In the genomic region with DNA sequence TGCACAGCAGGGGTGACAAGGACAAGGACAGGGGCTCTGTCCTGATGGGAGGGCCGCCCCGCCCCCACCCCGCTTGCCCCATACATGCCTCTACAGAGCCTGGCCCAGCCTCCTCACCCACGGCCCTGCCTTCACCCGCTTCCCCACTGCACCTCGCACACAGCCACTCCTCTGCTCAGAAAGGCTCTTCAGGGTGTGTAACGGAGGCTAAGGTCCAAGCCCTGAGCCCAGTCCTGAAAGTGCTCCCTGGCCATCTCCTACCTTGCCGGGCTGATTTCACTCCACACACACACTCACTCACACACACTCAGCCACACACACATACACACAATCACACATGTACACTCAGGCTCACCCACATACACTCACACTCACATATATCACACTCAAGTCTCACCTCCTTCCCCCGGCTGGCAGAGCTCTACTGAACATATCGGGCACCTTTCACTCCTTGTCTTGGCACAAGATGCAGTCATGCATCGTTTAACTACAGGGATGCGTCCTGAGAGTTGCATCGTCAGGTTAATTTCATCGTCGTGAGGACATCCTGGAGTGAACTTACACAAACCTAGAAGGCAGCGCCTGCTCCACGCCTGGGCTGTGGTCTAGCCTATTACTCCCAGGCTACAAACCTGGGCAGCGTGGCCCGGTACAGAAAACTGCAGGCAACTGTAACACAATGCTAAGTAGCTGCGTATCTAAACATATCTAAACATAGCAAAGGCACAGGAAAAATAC, we compare ENCODE assay signal across 10 cellular contexts. TPM values are rescaled to one million over a fixed set of nuclear protein-coding genes. Genes with fewer than 3 reads are reported as not detected.
DNase-seq lines count a peak whose midpoint lies in the region; ATAC-seq and TF ChIP-seq lines count a peak whose summit lies in the region.
"Had no signal": no experiment of that assay in that cellular context is flagged by ENCODE, and none has a peak within 500 bp of the region (broad histone marks: within the 10 kb centered on the region; RNA-seq: fewer than 3 reads in every experiment).

No MANE protein-coding gene starts in this region.

- no peaks in the 10 kb centered on the region for H3K9me3 Mint-ChIP-seq in activated naive CD4-positive, alpha-beta T cell treated with anti-CD3 and anti-CD28 coated beads, Interleukin-2, amount 50 U/mL, for 24 hours
- no peaks in the 10 kb centered on the region for H3K9me3 Mint-ChIP-seq in activated naive CD4-positive, alpha-beta T cell treated with anti-CD3 and anti-CD28 coated beads, Interleukin-2, amount 10 ng/mL, durations not matched to agents 7 days and 5 days
- H3K9me3 Mint-ChIP-seq in brain: no peaks in the 10 kb centered on the region

- H3K27ac ChIP-seq in upper lobe of left lung: peak overlapping the region in 3 of 4 donors; percentile 26 to 66 (median 60)

- peak; percentile 70 for ATAC-seq in mucosa of descending colon
- ATAC-seq in upper lobe of left lung (ENCODE audit: low FRiP score in 2 of 2): peak in 1 of 2 donors; percentile 30
- no peak for ATAC-seq in HG03571 (IDR thresholded peaks at IDR 0.05; ENCODE audit: unreplicated experiment)
- no peak for ATAC-seq in HG02981 (IDR thresholded peaks at IDR 0.05; ENCODE audit: unreplicated experiment)
- ATAC-seq in HG03442 (IDR thresholded peaks at IDR 0.05; ENCODE audit: unreplicated experiment): no peak

- intact Hi-C loops in mucosa of descending colon (cut with DNase I, micrococcal nuclease): no loop called here

- CTCF ChIA-PET in activated naive CD4-positive, alpha-beta T cell treated with anti-CD3 and anti-CD28 coated beads, Interleukin-2, amount 10 ng/mL, durations not matched to agents 7 days and 5 days (lab: Charles Lee): no interaction called here

- H3K36me3 ChIP-seq in mucosa of descending colon (ENCODE audit: low read depth) (no peaks in the 10 kb centered on the region), upper lobe of left lung (peaks cover 0 to 6% (median 0%) of the 10 kb centered on the region in 4 donors)

- TF ChIP-seq EP300 in upper lobe of left lung (IDR thresholded peaks at IDR 0.05): no peak

- H3K36me3 Mint-ChIP-seq in activated naive CD4-positive, alpha-beta T cell treated with anti-CD3 and anti-CD28 coated beads, Interleukin-2, amount 50 U/mL, for 24 hours: no peaks in the 10 kb centered on the region
- H3K36me3 Mint-ChIP-seq in activated naive CD4-positive, alpha-beta T cell treated with anti-CD3 and anti-CD28 coated beads, Interleukin-2, amount 10 ng/mL, durations not matched to agents 7 days and 5 days: peaks cover 2% of the 10 kb centered on the region
- peaks cover 26% of the 10 kb centered on the region for H3K36me3 Mint-ChIP-seq in brain

- H3K4me1 ChIP-seq in mucosa of descending colon (ENCODE audit: low read depth) (peaks cover 29% of the 10 kb centered on the region), upper lobe of left lung (peaks cover 30 to 57% (median 34%) of the 10 kb centered on the region in 4 donors)

- no peaks in the 10 kb centered on the region for H3K27me3 ChIP-seq in upper lobe of left lung

- no peaks in the 10 kb centered on the region for H3K27me3 Mint-ChIP-seq in activated naive CD4-positive, alpha-beta T cell treated with anti-CD3 and anti-CD28 coated beads, Interleukin-2, amount 50 U/mL, for 24 hours
- no peaks in the 10 kb centered on the region for H3K27me3 Mint-ChIP-seq in activated naive CD4-positive, alpha-beta T cell treated with anti-CD3 and anti-CD28 coated beads, Interleukin-2, amount 10 ng/mL, durations not matched to agents 7 days and 5 days
- H3K27me3 Mint-ChIP-seq in brain: peaks cover 3% of the 10 kb centered on the region

- TF ChIP-seq POLR2A in upper lobe of left lung (IDR thresholded peaks at IDR 0.05): no peak

- H3K4me3 Mint-ChIP-seq in activated naive CD4-positive, alpha-beta T cell treated with anti-CD3 and anti-CD28 coated beads, Interleukin-2, amount 50 U/mL, for 24 hours: peak overlapping the region; percentile 20
- no peak overlapping the region for H3K4me3 Mint-ChIP-seq in activated naive CD4-positive, alpha-beta T cell treated with anti-CD3 and anti-CD28 coated beads, Interleukin-2, amount 10 ng/mL, durations not matched to agents 7 days and 5 days
- H3K4me3 Mint-ChIP-seq in brain: peak overlapping the region in 4 of 5 experiments; percentile 1 to 53 (median 5)

- no peak overlapping the region for H3K27ac Mint-ChIP-seq in activated naive CD4-positive, alpha-beta T cell treated with anti-CD3 and anti-CD28 coated beads, Interleukin-2, amount 50 U/mL, for 24 hours
- no peak overlapping the region for H3K27ac Mint-ChIP-seq in activated naive CD4-positive, alpha-beta T cell treated with anti-CD3 and anti-CD28 coated beads, Interleukin-2, amount 10 ng/mL, durations not matched to agents 7 days and 5 days
- H3K27ac Mint-ChIP-seq in brain: peak overlapping the region; percentile 7 to 90 (median 67)

- H3K4me1 Mint-ChIP-seq in activated naive CD4-positive, alpha-beta T cell treated with anti-CD3 and anti-CD28 coated beads, Interleukin-2, amount 50 U/mL, for 24 hours: peaks cover 83% of the 10 kb centered on the region
- peaks cover 30% of the 10 kb centered on the region for H3K4me1 Mint-ChIP-seq in activated naive CD4-positive, alpha-beta T cell treated with anti-CD3 and anti-CD28 coated beads, Interleukin-2, amount 10 ng/mL, durations not matched to agents 7 days and 5 days
- peaks cover 86% of the 10 kb centered on the region for H3K4me1 Mint-ChIP-seq in brain

- WGBS in upper lobe of left lung, 2 donors: 75 to 83% methylated on average over 16 to 20 of the region's 20 CpGs

- no peak for DNase-seq in activated naive CD4-positive, alpha-beta T cell treated with anti-CD3 and anti-CD28 coated beads, Interleukin-2, amount 10 ng/mL, durations not matched to agents 7 days and 5 days
- DNase-seq in mucosa of descending colon (no peak), upper lobe of left lung (no peak)
- DNase-seq: NCI-H1417 treated with DMSO at 0.1 percent for 48 hours, RPMI8226 had no signal

- TF ChIP-seq CTCF in brain (conservative IDR thresholded peaks at IDR 0.05) (no peak), mucosa of descending colon (IDR thresholded peaks at IDR 0.05) (no peak), upper lobe of left lung (IDR thresholded peaks at IDR 0.05) (no peak)

- H3K9me3 ChIP-seq in mucosa of descending colon: no peaks in the 10 kb centered on the region
- no peaks in the 10 kb centered on the region for H3K9me3 ChIP-seq in upper lobe of left lung

- H3K4me3 ChIP-seq in mucosa of descending colon (no peak overlapping the region), upper lobe of left lung (no peak overlapping the region)

RNA-seq across cellular contexts. Expression of a gene that starts 13.2 kb away (rescaled TPM):
- 34.6 TPM for polyA plus RNA-seq in brain (ENCODE audit: insufficient read depth, low read depth, low replicate concordance)
- total RNA-seq in mucosa of descending colon (10 to 100 TPM; 36.8 to 49.8 (median 40.0) TPM), upper lobe of left lung (10 to 100 TPM; 18.2 to 62.9 (median 33.2) TPM)

RNA-seq across cellular contexts. Expression of a gene that starts 37.4 kb away (rescaled TPM):
- polyA plus RNA-seq in brain (ENCODE audit: insufficient read depth, low read depth, low replicate concordance): not detected
- total RNA-seq in mucosa of descending colon (not detected), upper lobe of left lung (not detected)

RNA-seq across cellular contexts. Expression of a gene that starts 37.6 kb away (rescaled TPM):
- polyA plus RNA-seq in brain (ENCODE audit: insufficient read depth, low read depth, low replicate concordance): 3.2 TPM
- total RNA-seq in mucosa of descending colon: 1 to 10 TPM; 2.0 to 8.4 (median 2.3) TPM
- 10 to 100 TPM in 1 of 6 donors, 1 to 10 TPM in 5; 4.3 to 26.2 (median 5.7) TPM for total RNA-seq in upper lobe of left lung

Comparison
In these comparisons a context has a peak if more than half of its experiments do, and no peak if none do; other contexts are left out.
1. H3K27ac Mint-ChIP-seq: peak in brain (5 of 5); none in activated naive CD4-positive, alpha-beta T cell treated with anti-CD3 and anti-CD28 coated beads, Interleukin-2, amount 50 U/mL, for 24 hours (single experiment) and activated naive CD4-positive, alpha-beta T cell treated with anti-CD3 and anti-CD28 coated beads, Interleukin-2, amount 10 ng/mL, durations not matched to agents 7 days and 5 days (single experiment).